In the genomic region with DNA sequence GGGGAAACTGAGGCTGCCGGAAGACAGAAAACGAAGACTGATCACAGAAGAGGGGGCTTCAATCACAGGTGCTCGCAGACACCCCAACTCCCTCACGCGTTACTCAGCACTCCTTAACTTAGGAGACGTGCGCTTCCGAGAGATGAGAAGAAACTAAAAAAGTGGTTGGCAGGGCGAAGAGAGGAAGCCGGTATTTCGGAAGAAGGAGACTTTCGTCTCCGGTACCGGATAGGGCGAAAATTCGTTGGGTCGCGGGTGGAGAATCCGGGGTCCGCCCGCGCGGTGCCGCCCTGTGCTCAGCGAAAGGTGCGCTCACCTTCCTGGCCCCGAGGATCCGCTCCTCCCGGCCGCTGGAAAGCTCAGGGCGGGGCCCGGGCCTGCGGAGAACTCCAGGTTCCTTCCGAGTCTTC, we compare ENCODE assay signal across 8 cellular contexts. TPM values are rescaled to one million over a fixed set of nuclear protein-coding genes. Genes with fewer than 3 reads are reported as not detected.
DNase-seq lines count a peak whose midpoint lies in the region; ATAC-seq, FAIRE-seq and TF ChIP-seq lines count a peak whose summit lies in the region.

No MANE protein-coding gene starts in this region.

- H3F3A ChIP-seq in PC-3 (ENCODE audit: low read length, unreplicated experiment) (no peaks in the 10 kb centered on the region), neural progenitor cell (ENCODE audit: low read depth) (peaks cover 34% of the 10 kb centered on the region)

- peaks cover 0 to 25% (median 14%) of the 10 kb centered on the region in 7 donors for H3K9me3 Mint-ChIP-seq in CD14-positive monocyte
- H3K9me3 Mint-ChIP-seq in endothelial cell (ENCODE audit: unreplicated experiment): no peaks in the 10 kb centered on the region
- H3K9me3 Mint-ChIP-seq in neural progenitor cell: peaks cover 5% of the 10 kb centered on the region

- ATAC-seq in PC-3: peak; percentile 3

- H3K27ac Mint-ChIP-seq in CD14-positive monocyte: no peak overlapping the region
- H3K27ac Mint-ChIP-seq in endothelial cell (ENCODE audit: unreplicated experiment): no peak overlapping the region
- H3K27ac Mint-ChIP-seq in neural progenitor cell: peak overlapping the region; percentile 30

- intact Hi-C loops in CD14-positive monocyte (cut with micrococcal nuclease) (loop anchor here (10.0 kb wide), 2 partner anchors 394 to 674 kb away; no protein-coding TSS in a partner anchor), PC-3 (cut with micrococcal nuclease) (loop anchor here (2.0 to 5.0 kb wide), 3 partner anchors 41 to 396 kb away; no protein-coding TSS in a partner anchor)

- H3K4me1 Mint-ChIP-seq in CD14-positive monocyte (peaks cover 39% of the 10 kb centered on the region), endothelial cell (ENCODE audit: unreplicated experiment) (peaks cover 20% of the 10 kb centered on the region), neural progenitor cell (peaks cover 26% of the 10 kb centered on the region)

- H3K36me3 ChIP-seq in PC-3 (ENCODE audit: low read depth, low read length) (no peaks in the 10 kb centered on the region), neural progenitor cell (no peaks in the 10 kb centered on the region)

- TF ChIP-seq CTCF in CD14-positive monocyte (IDR thresholded peaks at IDR 0.05) (no peak), PC-3 (conservative IDR thresholded peaks at IDR 0.05; ENCODE audit: low read depth, low read length) (no peak), endothelial cell (IDR thresholded peaks at IDR 0.05; ENCODE audit: unreplicated experiment) (no peak), neural progenitor cell (IDR thresholded peaks at IDR 0.05) (no peak)

- peak overlapping the region; percentile 70 for H3K9ac ChIP-seq in PC-3 (ENCODE audit: low read length)
- no peak overlapping the region for H3K9ac ChIP-seq in neural progenitor cell

- POLR2A ChIA-PET in PC-3 (lab: Charles Lee; ENCODE audit: unreplicated experiment): interaction anchor here (0.5 to 0.6 kb wide), 2 partner anchors 170 to 362 kb away, joined by 3 to 6 read pairs; no protein-coding TSS in a partner anchor

- BruUV-seq in PC-3 (replicated peaks; lab: Mats Ljungman, UMichigan): no TSS peak

- no peak overlapping the region for H3K27ac ChIP-seq in PC-3 (ENCODE audit: low read length)
- H3K27ac ChIP-seq in neural progenitor cell: no peak overlapping the region

- CTCF ChIA-PET in PC-3 (lab: Charles Lee): no interaction called here

- H3K4me3 Mint-ChIP-seq in CD14-positive monocyte (peak overlapping the region; percentile 8 to 92), endothelial cell (ENCODE audit: unreplicated experiment) (peak overlapping the region; percentile 89), neural progenitor cell (peak overlapping the region; percentile 83)

- H3K9me3 ChIP-seq in PC-3 (ENCODE audit: low read length) (no peaks in the 10 kb centered on the region), neural progenitor cell (ENCODE audit: low read depth) (no peaks in the 10 kb centered on the region)

- H2AFZ ChIP-seq in PC-3 (ENCODE audit: low read length) (peak overlapping the region; percentile 90), neural progenitor cell (replicated peaks) (no peak overlapping the region)

- H3K4me1 ChIP-seq in PC-3 (ENCODE audit: insufficient read depth, low read length) (peaks cover 23% of the 10 kb centered on the region), neural progenitor cell (peaks cover 25% of the 10 kb centered on the region)

- FAIRE-seq in urothelium cell line (lab: Jason Lieb, UNC): no peak

- H3K79me2 ChIP-seq in PC-3 (ENCODE audit: low read length) (peaks cover 20% of the 10 kb centered on the region), neural progenitor cell (ENCODE audit: low read depth) (no peaks in the 10 kb centered on the region)

- no peaks in the 10 kb centered on the region for H3K9me2 ChIP-seq in PC-3 (replicated peaks; ENCODE audit: low read length)

- DNase-seq in CD14-positive monocyte (ENCODE audit: low spot score) (no peak), PC-3 (peak; percentile 35), endothelial cell (ENCODE audit: low spot score) (no peak), neural progenitor cell (ENCODE audit: low spot score) (peak; percentile 23), ecto neural progenitor cell (ENCODE audit: low spot score) (no peak), foreskin melanocyte (no peak), 8988T (no peak), urothelium cell line (ENCODE audit: low spot score) (no peak)

- H3K27me3 Mint-ChIP-seq in CD14-positive monocyte (ENCODE audit: low read depth in 3 of 3) (peaks cover 73 to 95% (median 77%) of the 10 kb centered on the region in 3 donors), endothelial cell (ENCODE audit: unreplicated experiment) (peaks cover 46% of the 10 kb centered on the region), neural progenitor cell (ENCODE audit: insufficient read depth, low read depth) (peaks cover 65% of the 10 kb centered on the region)

- peak overlapping the region; percentile 72 for H3K4me3 ChIP-seq in PC-3 (ENCODE audit: low read length)
- peak overlapping the region; percentile 52 for H3K4me3 ChIP-seq in neural progenitor cell

- no peaks in the 10 kb centered on the region for H4K20me1 ChIP-seq in PC-3 (ENCODE audit: low read length)
- H4K20me1 ChIP-seq in neural progenitor cell (ENCODE audit: low read depth): peaks cover 87% of the 10 kb centered on the region

- H3K4me2 ChIP-seq in PC-3 (ENCODE audit: low read length): peak overlapping the region; percentile 98
- H3K4me2 ChIP-seq in neural progenitor cell: peak overlapping the region; percentile 89

- H3K36me3 Mint-ChIP-seq in CD14-positive monocyte (peaks cover 13 to 15% of the 10 kb centered on the region in 2 donors), endothelial cell (ENCODE audit: low read depth, unreplicated experiment) (peaks cover 12% of the 10 kb centered on the region), neural progenitor cell (no peaks in the 10 kb centered on the region)

- H3K27me3 ChIP-seq in PC-3 (ENCODE audit: low read length) (no peaks in the 10 kb centered on the region), neural progenitor cell (peaks cover 100% of the 10 kb centered on the region)

RNA-seq across cellular contexts. Expression of gene TBX2, which starts 0.9 kb away (rescaled TPM):
- not detected for polyA plus RNA-seq in CD14-positive monocyte
- total RNA-seq in PC-3 (2014; rRNA removed) (7.1 and 8.5 TPM in 2 replicates), endothelial cell (ENCODE audit: unreplicated experiment) (0.23 TPM), neural progenitor cell (ENCODE audit: low replicate concordance) (not detected in 2 replicates)

RNA-seq across cellular contexts. Expression of gene TBX4, which starts 53.5 kb away (rescaled TPM):
- not detected for polyA plus RNA-seq in CD14-positive monocyte
- total RNA-seq in PC-3 (2014; rRNA removed): not detected in 2 replicates
- 1.1 TPM for total RNA-seq in endothelial cell (ENCODE audit: unreplicated experiment)
- not detected in 2 replicates for total RNA-seq in neural progenitor cell (ENCODE audit: low replicate concordance)

Comparison
In these comparisons a context has a peak if more than half of its experiments do, and no peak if none do; other contexts are left out.
1. DNase-seq: peak in PC-3 (single experiment) and neural progenitor cell (single experiment); none in CD14-positive monocyte (single experiment), endothelial cell (single experiment), ecto neural progenitor cell (single experiment), foreskin melanocyte (single experiment), 8988T (single experiment) and urothelium cell line (single experiment).
2. Peak in every context shown above with its lines, with median percentiles within 50 percentile points of each other: H3K4me3 Mint-ChIP-seq.